ENCODE assay signal across 1 cellular context in genomic region chr13:30933334-30933681, GRCh38.
TF ChIP-seq lines count a peak whose summit lies in the region.

No MANE protein-coding gene starts in this region.

TF ChIP-seq in WTC11, 78 proteins besides CTCF, POLR2A, EP300 and RAD21 (continued from another document):
- no peak for TF ChIP-seq PRDM15 (CRISPR knock-in tag; IDR thresholded peaks at IDR 0.05)
